In genomic region chr6:2988076-2988425, GRCh38 we compare ENCODE assay signal across 8 cellular contexts. TPM values are rescaled to one million over a fixed set of nuclear protein-coding genes. Genes with fewer than 3 reads are reported as not detected.
A peak's percentile ranks its signal among the peaks of the same experiment; 100 is the strongest.
DNase-seq lines count a peak whose midpoint lies in the region; ATAC-seq and TF ChIP-seq lines count a peak whose summit lies in the region.

No MANE protein-coding gene starts in this region.

- WGBS in endodermal cell (ENCODE audit: insufficient coverage in 1 of 2, insufficient read length in 1 of 2), 2 experiments = 38 to 72% methylated on average over 2 to 3 of the region's 3 CpGs
- 37 to 39% (median 39%) methylated on average over 3 of the region's 3 CpGs for WGBS in ovary, 3 donors

- H3K79me2 ChIP-seq in DND-41 (ENCODE audit: insufficient read depth, low read length) = no peaks in the 10 kb centered on the region
- H3K79me2 ChIP-seq in OCI-LY7 (ENCODE audit: insufficient read depth, low read depth, low read length) = no peaks in the 10 kb centered on the region

- no peak for TF ChIP-seq POLR2A in ovary (IDR thresholded peaks at IDR 0.05)

- H3K27ac Mint-ChIP-seq in endodermal cell = peak overlapping the region; percentile 97

- H3K27ac ChIP-seq in DND-41 (ENCODE audit: low read length) (peak overlapping the region; percentile 97), OCI-LY7 (ENCODE audit: low read depth, low read length, poor library complexity, severe bottlenecking) (peak overlapping the region; percentile 89), endodermal cell (ENCODE audit: low read depth, low read length) (peak overlapping the region; percentile 97), ovary (peak overlapping the region; percentile 62 to 92)

- DNase-seq in DND-41 (no peak), OCI-LY7 (ENCODE audit: low spot score) (peak; percentile 24), endodermal cell (no peak), ovary (no peak), NCI-H345 (lab: John Stamatoyannopoulos, UW) (no peak), A172 (ENCODE audit: low spot score) (no peak), DMS53 treated with DMSO at 0.1 percent for 48 hours (lab: John Stamatoyannopoulos, UW; ENCODE audit: unreplicated experiment) (no peak), KBM-7 (no peak)

- peak overlapping the region; percentile 73 for H3K4me3 Mint-ChIP-seq in endodermal cell

- peak overlapping the region; percentile 93 for H3K4me2 ChIP-seq in DND-41 (ENCODE audit: insufficient read depth, low read length)
- peak overlapping the region; percentile 94 for H3K4me2 ChIP-seq in OCI-LY7 (ENCODE audit: low read length)

- no peak for TF ChIP-seq EP300 in ovary (IDR thresholded peaks at IDR 0.05)

- in situ Hi-C loops in KBM-7 (cut with MboI; ENCODE audit: low pct_unique_long_range_greater_than_20kb, low sequenced_read_pairs) = loop anchor here (25.0 kb wide), 1 partner anchor 1024 kb away; a partner anchor contains a TSS

- H3K4me1 ChIP-seq in DND-41 (ENCODE audit: insufficient read depth, low read length) = peaks cover 22% of the 10 kb centered on the region
- peaks cover 16% of the 10 kb centered on the region for H3K4me1 ChIP-seq in OCI-LY7 (ENCODE audit: insufficient read depth, low read length, poor library complexity, severe bottlenecking)
- H3K4me1 ChIP-seq in endodermal cell (ENCODE audit: control insufficient read depth, insufficient read depth, low read length) = peaks cover 23% of the 10 kb centered on the region
- peaks cover 8% of the 10 kb centered on the region for H3K4me1 ChIP-seq in ovary (ENCODE audit: insufficient read depth)

- H3K9me2 ChIP-seq in OCI-LY7 (ENCODE audit: insufficient read depth, low read length) = no peaks in the 10 kb centered on the region

- H3K9ac ChIP-seq in DND-41 (ENCODE audit: low read depth, low read length) = peak overlapping the region; percentile 81
- peak overlapping the region; percentile 98 for H3K9ac ChIP-seq in endodermal cell (ENCODE audit: extremely low read depth, low read length, poor library complexity, severe bottlenecking)

- no peak for TF ChIP-seq CTCF in DND-41 (IDR thresholded peaks at IDR 0.05; ENCODE audit: borderline replicate concordance, extremely low read depth, low read length, poor library complexity, severe bottlenecking)
- TF ChIP-seq CTCF in OCI-LY7 (conservative IDR thresholded peaks at IDR 0.05; ENCODE audit: low read length) = peak; percentile 44
- TF ChIP-seq CTCF in endodermal cell (conservative IDR thresholded peaks at IDR 0.05) = no peak
- TF ChIP-seq CTCF in ovary (IDR thresholded peaks at IDR 0.05) = no peak

- POLR2A ChIA-PET in OCI-LY7 (lab: Charles Lee) = interaction anchor here (0.5 to 1.4 kb wide), 7 partner anchors 10 to 995 kb away, joined by 3 to 4 read pairs (median 3); no protein-coding TSS in a partner anchor

- no peaks in the 10 kb centered on the region for H3K9me3 Mint-ChIP-seq in endodermal cell

- H3K27me3 Mint-ChIP-seq in endodermal cell (ENCODE audit: insufficient read depth) = no peaks in the 10 kb centered on the region

- peak overlapping the region; percentile 97 for H2AFZ ChIP-seq in DND-41 (ENCODE audit: low read depth, low read length)
- peak overlapping the region; percentile 96 for H2AFZ ChIP-seq in OCI-LY7 (ENCODE audit: low read length)

- H3K36me3 Mint-ChIP-seq in endodermal cell (ENCODE audit: low read depth) = no peaks in the 10 kb centered on the region

- no TSS peak for BruUV-seq in OCI-LY7 (replicated peaks; lab: Mats Ljungman, UMichigan)

- no peaks in the 10 kb centered on the region for H3K9me3 ChIP-seq in DND-41 (ENCODE audit: insufficient read depth, low read length, severe bottlenecking)
- H3K9me3 ChIP-seq in OCI-LY7 (ENCODE audit: low read length) = no peaks in the 10 kb centered on the region
- peaks cover 5% of the 10 kb centered on the region for H3K9me3 ChIP-seq in endodermal cell (ENCODE audit: control insufficient read depth, low read length)
- H3K9me3 ChIP-seq in ovary = no peaks in the 10 kb centered on the region

- H3K27me3 ChIP-seq in DND-41 (ENCODE audit: insufficient read depth, low read length, poor library complexity) (peaks cover 14% of the 10 kb centered on the region), endodermal cell (ENCODE audit: control insufficient read depth, insufficient read depth, low read length, poor library complexity, severe bottlenecking) (no peaks in the 10 kb centered on the region), ovary (no peaks in the 10 kb centered on the region)

- no peaks in the 10 kb centered on the region for H4K20me1 ChIP-seq in DND-41 (ENCODE audit: insufficient read depth, low read length)
- H4K20me1 ChIP-seq in OCI-LY7 (ENCODE audit: insufficient read depth, low read length) = no peaks in the 10 kb centered on the region

- CTCF ChIA-PET in OCI-LY7 (lab: Charles Lee; ENCODE audit: unreplicated experiment) = interaction anchor here (0.6 to 3.1 kb wide), 5 partner anchors 35 to 248 kb away, joined by 3 to 27 read pairs (median 5); no protein-coding TSS in a partner anchor

- intact Hi-C loops in OCI-LY7 (cut with micrococcal nuclease; ENCODE audit: unreplicated experiment) (loop anchor here (2.0 to 10.0 kb wide), 3 partner anchors 45 to 367 kb away; no protein-coding TSS in a partner anchor), ovary (cut with DNase I) (loop anchor here in 3 of 4 donors (2.0 to 5.0 kb wide), 3 partner anchors 35 to 141 kb away; no protein-coding TSS in a partner anchor)

- no peaks in the 10 kb centered on the region for H3K36me3 ChIP-seq in DND-41 (ENCODE audit: insufficient read depth, low read length)
- H3K36me3 ChIP-seq in OCI-LY7 (ENCODE audit: insufficient read depth, low read length) = no peaks in the 10 kb centered on the region
- H3K36me3 ChIP-seq in endodermal cell (ENCODE audit: control insufficient read depth, insufficient read depth, low read length) = no peaks in the 10 kb centered on the region
- no peaks in the 10 kb centered on the region for H3K36me3 ChIP-seq in ovary

- ATAC-seq in DND-41 (ENCODE audit: insufficient read depth, low read depth) = no peak

- H3K4me3 ChIP-seq in DND-41 (ENCODE audit: low read depth in 1 of 2, low read length in 2 of 2) = peak overlapping the region; percentile 34 to 75; a peak in 3 of 4 replicates
- H3K4me3 ChIP-seq in OCI-LY7 (ENCODE audit: low read depth, low read length, poor library complexity, severe bottlenecking) = peak overlapping the region; percentile 75
- peak overlapping the region; percentile 85 for H3K4me3 ChIP-seq in endodermal cell (ENCODE audit: low read length)
- H3K4me3 ChIP-seq in ovary = peak overlapping the region; percentile 51

- H3K4me1 Mint-ChIP-seq in endodermal cell = peaks cover 57% of the 10 kb centered on the region

RNA-seq across cellular contexts. Expression of gene NQO2, which starts 11.6 kb away (rescaled TPM):
- total RNA-seq in OCI-LY7 (2014; rRNA removed; shearing (Covaris generic)) = 8.4 and 11.1 TPM in 2 replicates
- total RNA-seq in OCI-LY7 (2022) (9.9 and 12.2 TPM in 2 replicates), endodermal cell (100 to 1,000 TPM in 1 of 2 donors, 10 to 100 TPM in 1; 50.8 to 199 TPM), ovary (10 to 100 TPM; 16.2 to 41.1 (median 26.8) TPM)
- polyA plus RNA-seq in endodermal cell (2013, experiment 1 of 2) = 46.8 TPM
- polyA plus RNA-seq in endodermal cell (2013, experiment 2 of 2) = 40.7 TPM
- 10 to 100 TPM; 31.6 to 48.4 TPM for polyA plus RNA-seq in ovary
- total RNA-seq in A172 (2014; rRNA removed; shearing (Covaris generic)) = 61.6 and 74.5 TPM in 2 replicates

RNA-seq across cellular contexts. Expression of gene SERPINB6, which starts 16.7 kb away (rescaled TPM):
- not detected in 2 replicates for total RNA-seq in OCI-LY7 (2014; rRNA removed; shearing (Covaris generic))
- total RNA-seq in OCI-LY7 (2022) = 8.9 and 13.2 TPM in 2 replicates
- total RNA-seq in endodermal cell = 100 to 1,000 TPM; 128 to 150 TPM
- polyA plus RNA-seq in endodermal cell (2013, experiment 1 of 2) = 39.0 TPM
- 39.4 TPM for polyA plus RNA-seq in endodermal cell (2013, experiment 2 of 2)
- 100 to 1,000 TPM in 6 of 7 donors, 10 to 100 TPM in 1; 98.1 to 161 (median 156) TPM for total RNA-seq in ovary
- 100 to 1,000 TPM; 138 to 252 TPM for polyA plus RNA-seq in ovary
- 121 and 141 TPM in 2 replicates for total RNA-seq in A172 (2014; rRNA removed; shearing (Covaris generic))
